1 cellular context compared by ENCODE assay signal in genomic region chr22:29069476-29069875, GRCh38.
TF ChIP-seq lines count a peak whose summit lies in the region.

No MANE protein-coding gene starts in this region.

TF ChIP-seq in HepG2, 621 proteins besides CTCF, POLR2A, EP300 and RAD21:
- TF ChIP-seq DBP (CRISPR knock-in tag; IDR thresholded peaks at IDR 0.05; ENCODE audit: not compliant biosample characterization) (no peak), ZNF7 (CRISPR knock-in tag; IDR thresholded peaks at IDR 0.05) (peak; percentile 25; the same call in 1 of the 2 replicates), TFAP4 (IDR thresholded peaks at IDR 0.05; ENCODE audit: borderline replicate concordance, low read depth) (0 out of 2 replicates have a peak, but pooled peaks have one; percentile 9)
